Comparison of ENCODE assay signal across 34 cellular contexts in the genomic region with DNA sequence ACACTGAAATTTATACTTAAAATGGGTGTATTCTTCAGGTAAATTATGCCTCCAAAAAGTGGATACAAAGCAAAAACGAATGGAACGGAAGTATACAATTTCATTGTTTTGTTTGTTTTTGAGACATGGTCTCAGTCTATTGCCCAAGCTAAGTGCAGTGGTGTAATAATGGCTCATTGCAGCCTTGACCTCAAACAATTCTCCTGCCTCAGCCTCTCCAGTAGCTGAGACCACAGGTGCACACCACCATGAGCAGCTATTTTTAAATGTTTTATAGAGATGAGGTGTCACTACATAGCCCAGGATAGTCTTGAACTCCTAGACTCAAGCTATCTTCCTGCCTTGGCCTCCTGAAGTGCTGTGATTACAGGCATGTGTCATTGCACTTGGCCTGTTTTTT.
"Had no signal": no experiment of that assay in that cellular context is flagged by ENCODE, and none has a peak within 500 bp of the region (broad histone marks: within the 10 kb centered on the region; RNA-seq: fewer than 3 reads in every experiment).

No MANE protein-coding gene starts in this region.

- H3K4me3 ChIP-seq: MG63, PC-9, SJCRH30, SK-N-MC had no signal

- DNase-seq: Kasumi-1, MG63, NCI-H1048, NCI-H1092 treated with DMSO at 0.1 percent for 48 hours, NCI-H1105 treated with DMSO at 0.1 percent for 48 hours, NCI-H1417, NCI-H1436, NCI-H146, NCI-H1694, NCI-H187, NCI-H1930, NCI-H2029 treated with DMSO at 0.1 percent for 48 hours, NCI-H2081 treated with DMSO at 0.1 percent for 48 hours, NCI-H2107, NCI-H2171 treated with DMSO at 0.1 percent for 48 hours, NCI-H2227 treated with DMSO at 0.1 percent for 48 hours, NCI-H345, NCI-H446, NCI-H510A treated with DMSO at 0.1 percent for 48 hours, NCI-H524 treated with DMSO at 0.1 percent for 48 hours, NCI-H526 treated with DMSO at 0.1 percent for 48 hours, NCI-H748 treated with DMSO at 0.1 percent for 48 hours, NCI-H82, PC-9, SHP77, SIG-M5, SJCRH30, T-cell had no signal

- H3K27ac ChIP-seq: PC-9, RWPE1, SJCRH30, SK-N-MC had no signal

- H3K27me3 ChIP-seq: MG63, SJCRH30 had no signal

- ATAC-seq: Panc1, Right ventricle myocardium inferior, SK-N-SH treated with all-trans-retinoic acid at 6 μM for 48 hours, T-cell had no signal

- H3K36me3 ChIP-seq: MG63, SJCRH30 had no signal

- H2AFZ ChIP-seq: PC-9 had no signal

- H3K4me2 ChIP-seq: PC-9 had no signal

- H3K9me3 ChIP-seq: MG63, SJCRH30 had no signal

- FAIRE-seq: RCC 7860 had no signal
